In the genomic region with DNA sequence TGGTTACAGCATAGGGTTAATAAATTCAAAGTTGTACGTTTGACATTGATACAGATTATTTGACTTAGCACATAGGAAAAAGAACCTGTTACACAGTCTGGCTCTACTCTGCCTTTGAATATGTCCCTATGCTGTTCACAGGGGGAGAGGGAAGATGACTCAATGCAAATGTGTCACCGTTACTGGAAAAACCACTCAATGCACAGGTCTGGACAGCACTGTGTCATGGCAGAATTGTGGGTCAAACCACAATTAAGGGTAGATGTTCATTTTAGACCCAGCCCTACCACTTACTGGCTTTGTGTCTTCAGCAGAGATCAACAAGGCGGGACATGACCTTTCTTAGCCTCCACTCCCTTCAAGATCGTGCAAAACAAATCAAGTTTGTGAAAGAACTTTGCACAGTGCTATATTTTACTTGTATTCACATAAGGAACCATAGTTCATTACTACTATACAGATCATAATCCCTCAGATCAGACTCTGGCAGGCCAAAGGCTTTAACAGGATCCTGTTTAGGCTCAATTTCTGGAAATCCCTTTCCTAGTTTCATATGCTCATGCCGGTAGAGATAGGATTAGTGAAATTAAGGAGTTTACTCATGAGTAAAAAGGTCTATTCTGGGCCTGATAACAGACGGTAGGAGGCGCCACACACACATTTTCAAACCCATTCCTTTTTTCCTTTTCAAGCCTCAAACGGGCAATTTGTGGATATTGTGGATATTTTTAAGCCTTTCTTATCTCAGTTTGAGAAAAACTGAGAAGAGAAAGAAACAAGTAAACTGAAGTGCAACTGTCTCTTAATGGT, we compare ENCODE assay signal across 8 cellular contexts. TPM values are rescaled to one million over a fixed set of nuclear protein-coding genes. Genes with fewer than 3 reads are reported as not detected.
DNase-seq lines count a peak whose midpoint lies in the region; ATAC-seq, FAIRE-seq and TF ChIP-seq lines count a peak whose summit lies in the region.

No MANE protein-coding gene starts in this region.

- H3K4me3 ChIP-seq in tibial nerve (no peak overlapping the region), gastroesophageal sphincter (no peak overlapping the region)

- no peaks in the 10 kb centered on the region for H3K9me3 ChIP-seq in tibial nerve
- no peaks in the 10 kb centered on the region for H3K9me3 ChIP-seq in gastroesophageal sphincter

- peak; percentile 85 for DNase-seq in activated CD8-positive, alpha-beta T cell treated with anti-CD3 and anti-CD28 coated beads for 36 hours
- DNase-seq in foreskin keratinocyte (peak; percentile 82 to 90), tibial nerve (ENCODE audit: low spot score in 2 of 2) (no peak), GM19239 (ENCODE audit: insufficient read length, low spot score) (no peak)

- peak overlapping the region; percentile 55 for H3K4me3 Mint-ChIP-seq in activated CD8-positive, alpha-beta T cell treated with anti-CD3 and anti-CD28 coated beads for 36 hours

- H3K27me3 ChIP-seq in foreskin keratinocyte = no peaks in the 10 kb centered on the region
- H3K27me3 ChIP-seq in tibial nerve = no peaks in the 10 kb centered on the region
- H3K27me3 ChIP-seq in gastroesophageal sphincter = no peaks in the 10 kb centered on the region

- 46 to 48% methylated on average over 8 of the region's 8 CpGs for WGBS in tibial nerve, 2 donors
- 35 to 65% methylated on average over 7 to 8 of the region's 8 CpGs for WGBS in gastroesophageal sphincter (ENCODE audit: low coverage in 1 of 2), 2 donors

- H3K9me3 Mint-ChIP-seq in activated CD8-positive, alpha-beta T cell treated with anti-CD3 and anti-CD28 coated beads for 36 hours = no peaks in the 10 kb centered on the region

- intact Hi-C loops in activated CD8-positive, alpha-beta T cell treated with anti-CD3 and anti-CD28 coated beads for 36 hours (cut with micrococcal nuclease) = loop anchor here (2.0 kb wide), 1 partner anchor 41 kb away; no protein-coding TSS in a partner anchor

- H3K27ac ChIP-seq in foreskin keratinocyte (no peak overlapping the region), tibial nerve (peak overlapping the region in 3 of 4 donors; percentile 0 to 70 (median 60)), gastroesophageal sphincter (peak overlapping the region in 1 of 4 donors; percentile 47)

- TF ChIP-seq POLR2A in tibial nerve (IDR thresholded peaks at IDR 0.05) (no peak), gastroesophageal sphincter (IDR thresholded peaks at IDR 0.05) (no peak)

- peak; percentile 68 for TF ChIP-seq CTCF in activated CD8-positive, alpha-beta T cell treated with anti-CD3 and anti-CD28 coated beads for 36 hours (IDR thresholded peaks at IDR 0.05)
- peak; percentile 58 for TF ChIP-seq CTCF in foreskin keratinocyte (conservative IDR thresholded peaks at IDR 0.05)
- peak in 1 of 5 experiments; percentile 29 for TF ChIP-seq CTCF in tibial nerve (IDR thresholded peaks at IDR 0.05)
- TF ChIP-seq CTCF in gastroesophageal sphincter (IDR thresholded peaks at IDR 0.05) = peak in 1 of 4 experiments; percentile 11

- H3K27ac Mint-ChIP-seq in activated CD8-positive, alpha-beta T cell treated with anti-CD3 and anti-CD28 coated beads for 36 hours = peak overlapping the region; percentile 97

- no peak for FAIRE-seq in GM19239 (lab: Jason Lieb, UNC)

- POLR2A ChIA-PET in activated CD8-positive, alpha-beta T cell treated with anti-CD3 and anti-CD28 coated beads for 36 hours (lab: Charles Lee) = interaction anchor here (1.1 to 30.6 kb wide), 3 partner anchors 22 to 84 kb away, joined by 3 to 1021 read pairs (median 3); a partner anchor contains a TSS

- CTCF ChIA-PET in activated CD8-positive, alpha-beta T cell treated with anti-CD3 and anti-CD28 coated beads for 36 hours (lab: Charles Lee) = interaction anchor here (0.9 to 19.1 kb wide), 5 partner anchors 9 to 73 kb away, joined by 3 to 583 read pairs (median 17); no protein-coding TSS in a partner anchor

- H3K4me1 Mint-ChIP-seq in activated CD8-positive, alpha-beta T cell treated with anti-CD3 and anti-CD28 coated beads for 36 hours (ENCODE audit: low read depth) = peaks cover 65% of the 10 kb centered on the region

- H3K36me3 ChIP-seq in tibial nerve = peaks cover 0 to 95% (median 12%) of the 10 kb centered on the region in 3 donors
- peaks cover 0 to 100% of the 10 kb centered on the region in 2 donors for H3K36me3 ChIP-seq in gastroesophageal sphincter

- H3K27me3 Mint-ChIP-seq in activated CD8-positive, alpha-beta T cell treated with anti-CD3 and anti-CD28 coated beads for 36 hours = no peaks in the 10 kb centered on the region

- TF ChIP-seq EP300 in tibial nerve (IDR thresholded peaks at IDR 0.05) (no peak), gastroesophageal sphincter (IDR thresholded peaks at IDR 0.05) (no peak)

- H3K4me1 ChIP-seq in foreskin keratinocyte = peaks cover 40% of the 10 kb centered on the region
- H3K4me1 ChIP-seq in tibial nerve = peaks cover 0 to 39% (median 27%) of the 10 kb centered on the region in 4 donors
- peaks cover 0 to 38% (median 3%) of the 10 kb centered on the region in 3 donors for H3K4me1 ChIP-seq in gastroesophageal sphincter

- ATAC-seq in GM18502 (IDR thresholded peaks at IDR 0.05; ENCODE audit: poor library complexity, unreplicated experiment) (peak; percentile 65), HG03378 (IDR thresholded peaks at IDR 0.05; ENCODE audit: unreplicated experiment) (peak; percentile 72), foreskin keratinocyte (peak; percentile 83), GM18511 (IDR thresholded peaks at IDR 0.05; ENCODE audit: unreplicated experiment) (no peak), gastroesophageal sphincter (no peak)
- ATAC-seq in activated CD8-positive, alpha-beta T cell treated with anti-CD3 and anti-CD28 coated beads for 36 hours = peak; percentile 96

- peaks cover 78% of the 10 kb centered on the region for H3K36me3 Mint-ChIP-seq in activated CD8-positive, alpha-beta T cell treated with anti-CD3 and anti-CD28 coated beads for 36 hours (ENCODE audit: low read depth)

RNA-seq across cellular contexts. Expression of a gene that starts 22.0 kb away (rescaled TPM):
- total RNA-seq in activated CD8-positive, alpha-beta T cell treated with anti-CD3 and anti-CD28 coated beads for 36 hours = 100 to 1,000 TPM; 100 to 102 TPM
- total RNA-seq in foreskin keratinocyte (53.9 and 54.3 TPM in 2 replicates), tibial nerve (10 to 100 TPM; 42.0 to 78.4 (median 60.0) TPM), gastroesophageal sphincter (10 to 100 TPM; 43.7 to 60.1 (median 52.6) TPM)
- polyA plus RNA-seq in foreskin keratinocyte = 45.6 and 50.8 TPM in 2 replicates

RNA-seq across cellular contexts. Expression of a gene that starts 45.1 kb away (rescaled TPM):
- total RNA-seq in activated CD8-positive, alpha-beta T cell treated with anti-CD3 and anti-CD28 coated beads for 36 hours = 1 to 10 TPM; 4.7 to 4.9 TPM
- total RNA-seq in foreskin keratinocyte (25.1 and 26.1 TPM in 2 replicates), tibial nerve (10 to 100 TPM in 1 of 4 donors, 1 to 10 TPM in 3; 5.4 to 12.7 (median 5.7) TPM), gastroesophageal sphincter (10 to 100 TPM in 1 of 4 donors, 1 to 10 TPM in 3; 5.0 to 14.9 (median 8.4) TPM)
- 7.5 and 8.1 TPM in 2 replicates for polyA plus RNA-seq in foreskin keratinocyte

Comparison
In these comparisons a context has a peak if more than half of its experiments do, and no peak if none do; other contexts are left out.
1. ATAC-seq: peak in GM18502 (single experiment), HG03378 (single experiment), activated CD8-positive, alpha-beta T cell treated with anti-CD3 and anti-CD28 coated beads for 36 hours (single experiment) and foreskin keratinocyte (single experiment); none in GM18511 (single experiment) and gastroesophageal sphincter (single experiment).
2. DNase-seq: peak in activated CD8-positive, alpha-beta T cell treated with anti-CD3 and anti-CD28 coated beads for 36 hours (single experiment) and foreskin keratinocyte (2 of 2); none in tibial nerve (0 of 2) and GM19239 (single experiment).